ENCODE assay signal across 9 cellular contexts in the genomic region with DNA sequence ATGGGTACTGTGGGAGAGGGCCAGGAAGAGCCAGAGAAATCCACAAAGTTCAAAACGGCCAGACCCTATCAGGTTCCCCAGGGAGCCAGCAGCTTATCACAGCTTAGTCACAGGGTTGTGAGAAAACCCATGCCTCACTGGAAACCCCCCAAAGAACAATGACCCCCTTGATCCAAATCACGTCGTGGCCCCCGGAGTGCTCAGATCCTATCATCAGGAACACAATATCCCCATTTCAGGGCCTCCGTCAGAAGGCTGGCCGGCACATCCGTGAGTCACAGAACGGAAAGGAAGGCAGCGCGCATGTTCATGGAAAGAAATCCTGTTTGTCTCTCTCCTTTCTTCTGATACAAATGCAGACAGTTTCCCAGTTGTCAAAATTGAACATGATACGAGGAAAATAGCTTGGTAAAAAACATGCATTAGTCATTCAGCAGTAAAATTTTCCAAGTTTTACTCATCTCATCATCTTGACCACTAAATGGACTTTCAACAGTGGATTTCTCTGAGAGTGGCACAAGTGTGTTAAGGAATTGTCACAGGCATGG.
DNase-seq lines count a peak whose midpoint lies in the region; ATAC-seq, FAIRE-seq and TF ChIP-seq lines count a peak whose summit lies in the region.
"Had no signal": no experiment of that assay in that cellular context is flagged by ENCODE, and none has a peak within 500 bp of the region (broad histone marks: within the 10 kb centered on the region; RNA-seq: fewer than 3 reads in every experiment).

No MANE protein-coding gene starts in this region.

- H3K4me2 ChIP-seq in GM12878 (ENCODE audit: control insufficient read depth, insufficient read depth) = no peak overlapping the region
- peak overlapping the region; percentile 67 for H3K4me2 ChIP-seq in smooth muscle cell

- SMC1A ChIA-PET in GM12878 (lab: Charles Lee; ENCODE audit: uncharacterized antibody, unreplicated experiment) = interaction anchor here (0.6 to 1.5 kb wide), 5 partner anchors 20 to 175 kb away, joined by 3 to 6 read pairs (median 3); no protein-coding TSS in a partner anchor

- H3K79me2 ChIP-seq in GM12878 (ENCODE audit: control insufficient read depth, insufficient read depth, low read length) (no peaks in the 10 kb centered on the region), smooth muscle cell (ENCODE audit: low read depth) (no peaks in the 10 kb centered on the region)

- TF ChIP-seq CTCF in GM12878 (IDR thresholded peaks at IDR 0.05 in 2 of 3, conservative IDR thresholded peaks at IDR 0.05 in 1 of 3; ENCODE audit: control insufficient read depth in 2 of 3, extremely low read depth in 1 of 3, insufficient read depth in 1 of 3, low read depth in 3 of 3, low read length in 3 of 3) = no peak
- TF ChIP-seq CTCF in smooth muscle cell (IDR thresholded peaks at IDR 0.05; ENCODE audit: borderline replicate concordance, insufficient read depth, poor library complexity, severe bottlenecking) = no peak

- CTCF ChIA-PET in GM12878 (lab: Yijun Ruan, JAX) = interaction anchor here (0.7 to 1.5 kb wide), 3 partner anchors 30 to 126 kb away, joined by 3 to 5 read pairs (median 4); no protein-coding TSS in a partner anchor

- DNase-seq in GM12878 (ENCODE audit: low read depth, low spot score) = no peak
- peak; percentile 26 for DNase-seq in inferior parietal cortex (ENCODE audit: extremely low spot score)
- DNase-seq in smooth muscle cell (lab: John Stamatoyannopoulos, UW; ENCODE audit: unreplicated experiment) = no peak
- DNase-seq in COLO668 (lab: John Stamatoyannopoulos, UW; ENCODE audit: unreplicated experiment) = no peak
- DNase-seq in T-helper 2 cell = no peak
- DNase-seq in germinal center (ENCODE audit: low spot score) = no peak
- DNase-seq in NCI-H146 (lab: John Stamatoyannopoulos, UW) = no peak

- POLR2A ChIA-PET in GM12878 (lab: Charles Lee) = interaction anchor here (0.7 to 2.0 kb wide), 5 partner anchors 9 to 126 kb away, joined by 3 to 6 read pairs (median 4); no protein-coding TSS in a partner anchor

- no peaks in the 10 kb centered on the region for H3K4me1 ChIP-seq in GM12878 (ENCODE audit: control insufficient read depth, insufficient read depth, low read length)
- H3K4me1 ChIP-seq in smooth muscle cell (ENCODE audit: low read depth) = peaks cover 19% of the 10 kb centered on the region

- H3K9ac ChIP-seq in GM12878 (ENCODE audit: control insufficient read depth, insufficient read depth, low read length) (no peak overlapping the region), smooth muscle cell (ENCODE audit: low read depth) (peak overlapping the region; percentile 52)

- TF ChIP-seq RAD21 in GM12878 (IDR thresholded peaks at IDR 0.05; ENCODE audit: insufficient read depth, low read depth, low read length) = no peak

- peak; percentile 65 for ATAC-seq in GM18868 (IDR thresholded peaks at IDR 0.05; ENCODE audit: unreplicated experiment)
- ATAC-seq in GM12878 = peak; percentile 72

- H3K4me3 ChIP-seq in GM12878 (no peak overlapping the region), smooth muscle cell (no peak overlapping the region)

- H4K20me1 ChIP-seq in GM12878 (ENCODE audit: control insufficient read depth, insufficient read depth) = no peaks in the 10 kb centered on the region
- H4K20me1 ChIP-seq in smooth muscle cell (ENCODE audit: low read depth) = no peaks in the 10 kb centered on the region

- H3K27ac ChIP-seq in GM12878 (ENCODE audit: control insufficient read depth, insufficient read depth) = no peak overlapping the region
- peak overlapping the region; percentile 92 for H3K27ac ChIP-seq in smooth muscle cell (ENCODE audit: low read depth)

- H3K9me3 ChIP-seq in GM12878 (replicated peaks; ENCODE audit: control insufficient read depth, insufficient read depth, low read length) = no peaks in the 10 kb centered on the region; the same call in 2 of the 3 replicates
- H3K9me3 ChIP-seq in smooth muscle cell (replicated peaks; ENCODE audit: low read depth) = no peaks in the 10 kb centered on the region

- H3K36me3 ChIP-seq in GM12878 (ENCODE audit: control insufficient read depth in 2 of 2, insufficient read depth in 2 of 2, low read length in 1 of 2) (no peaks in the 10 kb centered on the region), smooth muscle cell (ENCODE audit: low read depth) (no peaks in the 10 kb centered on the region)

- RAD21 ChIA-PET in GM12878 (lab: Charles Lee; ENCODE audit: unreplicated experiment) = interaction anchor here (0.7 to 1.4 kb wide), 7 partner anchors 9 to 126 kb away, joined by 3 read pairs; no protein-coding TSS in a partner anchor

- TF ChIP-seq EP300 in GM12878 (IDR thresholded peaks at IDR 0.05; ENCODE audit: borderline replicate concordance in 1 of 2, control insufficient read depth in 1 of 2, low read depth in 2 of 2, low read length in 2 of 2) = no peak; a peak in 1 of 4 replicates

- intact Hi-C loops in GM12878 (cut with micrococcal nuclease; ENCODE audit: unreplicated experiment) = no loop called here

- in situ Hi-C loops in GM12878 (cut with MboI) = no loop called here

- no peak for TF ChIP-seq POLR2A in GM12878 (IDR thresholded peaks at IDR 0.05; ENCODE audit: low read depth, low read length)

- FAIRE-seq in GM12878 (lab: Jason Lieb, UNC) = no peak
- FAIRE-seq: GM12892 had no signal

- H2AFZ ChIP-seq in GM12878 (ENCODE audit: control insufficient read depth, low read depth, low read length) (no peak overlapping the region), smooth muscle cell (ENCODE audit: low read depth) (peak overlapping the region; percentile 41)

- H3K27me3 ChIP-seq in GM12878 (replicated peaks in 1 of 2; ENCODE audit: control insufficient read depth in 2 of 2, insufficient read depth in 2 of 2, low read length in 1 of 2) (no peaks in the 10 kb centered on the region), smooth muscle cell (ENCODE audit: low read depth) (no peaks in the 10 kb centered on the region)

- BruUV-seq in GM12878 (replicated peaks; lab: Mats Ljungman, UMichigan) = no TSS peak

- WGBS in GM12878 (ENCODE audit: insufficient coverage, insufficient replicate concordance, low lambda C conversion rate, missing lambda C conversion rate) = 38% methylated on average over 11 of the region's 11 CpGs
- 3% methylated on average over 11 of the region's 11 CpGs for WGBS in smooth muscle cell (ENCODE audit: low lambda C conversion rate)

- peaks cover 13% of the 10 kb centered on the region for H3F3A ChIP-seq in smooth muscle cell (ENCODE audit: low read depth)

TF ChIP-seq in GM12878, 131 proteins besides CTCF, POLR2A, EP300 and RAD21 (continues in another document):
- TF ChIP-seq CBFB (IDR thresholded peaks at IDR 0.05; ENCODE audit: low read depth) (no peak), GATAD2B (conservative IDR thresholded peaks at IDR 0.05; ENCODE audit: low read depth) (peak; percentile 40; the same call in 1 of the 2 replicates), NFXL1 (IDR thresholded peaks at IDR 0.05; ENCODE audit: borderline replicate concordance) (no peak), SP1 (IDR thresholded peaks at IDR 0.05; ENCODE audit: low read depth, low read length) (no peak), MYC (IDR thresholded peaks at IDR 0.05; ENCODE audit: insufficient read depth, insufficient read length, insufficient replicate concordance, low read length, severe bottlenecking) (no peak)
- TF ChIP-seq, protein P1, sequence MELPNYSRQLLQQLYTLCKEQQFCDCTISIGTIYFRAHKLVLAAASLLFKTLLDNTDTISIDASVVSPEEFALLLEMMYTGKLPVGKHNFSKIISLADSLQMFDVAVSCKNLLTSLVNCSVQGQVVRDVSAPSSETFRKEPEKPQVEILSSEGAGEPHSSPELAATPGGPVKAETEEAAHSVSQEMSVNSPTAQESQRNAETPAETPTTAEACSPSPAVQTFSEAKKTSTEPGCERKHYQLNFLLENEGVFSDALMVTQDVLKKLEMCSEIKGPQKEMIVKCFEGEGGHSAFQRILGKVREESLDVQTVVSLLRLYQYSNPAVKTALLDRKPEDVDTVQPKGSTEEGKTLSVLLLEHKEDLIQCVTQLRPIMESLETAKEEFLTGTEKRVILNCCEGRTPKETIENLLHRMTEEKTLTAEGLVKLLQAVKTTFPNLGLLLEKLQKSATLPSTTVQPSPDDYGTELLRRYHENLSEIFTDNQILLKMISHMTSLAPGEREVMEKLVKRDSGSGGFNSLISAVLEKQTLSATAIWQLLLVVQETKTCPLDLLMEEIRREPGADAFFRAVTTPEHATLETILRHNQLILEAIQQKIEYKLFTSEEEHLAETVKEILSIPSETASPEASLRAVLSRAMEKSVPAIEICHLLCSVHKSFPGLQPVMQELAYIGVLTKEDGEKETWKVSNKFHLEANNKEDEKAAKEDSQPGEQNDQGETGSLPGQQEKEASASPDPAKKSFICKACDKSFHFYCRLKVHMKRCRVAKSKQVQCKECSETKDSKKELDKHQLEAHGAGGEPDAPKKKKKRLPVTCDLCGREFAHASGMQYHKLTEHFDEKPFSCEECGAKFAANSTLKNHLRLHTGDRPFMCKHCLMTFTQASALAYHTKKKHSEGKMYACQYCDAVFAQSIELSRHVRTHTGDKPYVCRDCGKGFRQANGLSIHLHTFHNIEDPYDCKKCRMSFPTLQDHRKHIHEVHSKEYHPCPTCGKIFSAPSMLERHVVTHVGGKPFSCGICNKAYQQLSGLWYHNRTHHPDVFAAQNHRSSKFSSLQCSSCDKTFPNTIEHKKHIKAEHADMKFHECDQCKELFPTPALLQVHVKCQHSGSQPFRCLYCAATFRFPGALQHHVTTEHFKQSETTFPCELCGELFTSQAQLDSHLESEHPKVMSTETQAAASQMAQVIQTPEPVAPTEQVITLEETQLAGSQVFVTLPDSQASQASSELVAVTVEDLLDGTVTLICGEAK (IDR thresholded peaks at IDR 0.05; ENCODE audit: borderline replicate concordance) = no peak
- TF ChIP-seq, protein P2, sequence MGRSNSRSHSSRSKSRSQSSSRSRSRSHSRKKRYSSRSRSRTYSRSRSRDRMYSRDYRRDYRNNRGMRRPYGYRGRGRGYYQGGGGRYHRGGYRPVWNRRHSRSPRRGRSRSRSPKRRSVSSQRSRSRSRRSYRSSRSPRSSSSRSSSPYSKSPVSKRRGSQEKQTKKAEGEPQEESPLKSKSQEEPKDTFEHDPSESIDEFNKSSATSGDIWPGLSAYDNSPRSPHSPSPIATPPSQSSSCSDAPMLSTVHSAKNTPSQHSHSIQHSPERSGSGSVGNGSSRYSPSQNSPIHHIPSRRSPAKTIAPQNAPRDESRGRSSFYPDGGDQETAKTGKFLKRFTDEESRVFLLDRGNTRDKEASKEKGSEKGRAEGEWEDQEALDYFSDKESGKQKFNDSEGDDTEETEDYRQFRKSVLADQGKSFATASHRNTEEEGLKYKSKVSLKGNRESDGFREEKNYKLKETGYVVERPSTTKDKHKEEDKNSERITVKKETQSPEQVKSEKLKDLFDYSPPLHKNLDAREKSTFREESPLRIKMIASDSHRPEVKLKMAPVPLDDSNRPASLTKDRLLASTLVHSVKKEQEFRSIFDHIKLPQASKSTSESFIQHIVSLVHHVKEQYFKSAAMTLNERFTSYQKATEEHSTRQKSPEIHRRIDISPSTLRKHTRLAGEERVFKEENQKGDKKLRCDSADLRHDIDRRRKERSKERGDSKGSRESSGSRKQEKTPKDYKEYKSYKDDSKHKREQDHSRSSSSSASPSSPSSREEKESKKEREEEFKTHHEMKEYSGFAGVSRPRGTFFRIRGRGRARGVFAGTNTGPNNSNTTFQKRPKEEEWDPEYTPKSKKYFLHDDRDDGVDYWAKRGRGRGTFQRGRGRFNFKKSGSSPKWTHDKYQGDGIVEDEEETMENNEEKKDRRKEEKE (IDR thresholded peaks at IDR 0.05) = no peak
